Comparison of ENCODE assay signal across 8 cellular contexts in the genomic region with DNA sequence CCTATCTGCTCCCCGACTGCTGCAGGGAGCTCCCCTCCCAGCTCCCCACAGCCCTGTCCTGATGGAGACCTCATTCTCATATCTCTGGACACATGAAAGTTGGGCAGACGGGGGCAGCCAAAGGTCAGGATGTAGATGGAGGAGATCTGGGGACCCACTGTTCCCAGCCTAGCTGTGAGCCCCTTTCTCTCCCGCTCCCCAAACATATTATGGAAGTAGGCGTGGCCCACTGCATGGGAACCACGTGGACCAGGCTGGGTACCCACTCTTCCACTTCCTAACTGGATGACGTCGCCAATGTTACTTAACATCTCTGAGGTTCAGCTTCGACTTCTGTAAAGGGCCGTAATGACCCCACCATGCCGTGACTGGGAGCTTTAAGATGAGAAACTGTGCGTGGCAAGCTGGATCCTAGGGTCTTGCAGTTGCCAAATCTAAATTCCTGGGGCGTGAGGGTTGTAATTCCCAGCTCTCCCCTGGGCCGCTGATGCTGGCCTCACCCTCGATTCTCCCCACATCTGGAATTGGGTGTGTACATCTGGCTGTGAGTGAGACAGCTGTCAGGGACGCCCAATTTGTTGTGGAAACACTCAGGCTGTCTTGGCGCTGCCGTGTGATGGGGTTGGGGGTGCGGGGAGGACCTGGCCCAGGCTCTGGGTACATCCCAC. TPM values are rescaled to one million over a fixed set of nuclear protein-coding genes. Genes with fewer than 3 reads are reported as not detected.
DNase-seq lines count a peak whose midpoint lies in the region; ATAC-seq, FAIRE-seq and TF ChIP-seq lines count a peak whose summit lies in the region.

No MANE protein-coding gene starts in this region.

- peaks cover 5% of the 10 kb centered on the region for H3K4me1 Mint-ChIP-seq in activated CD4-positive, alpha-beta T cell treated with anti-CD3 and anti-CD28 coated beads, Interleukin-2, amount 10 ng/mL, durations not matched to agents 7 days and 5 days

- H3K27me3 Mint-ChIP-seq in activated CD4-positive, alpha-beta T cell treated with anti-CD3 and anti-CD28 coated beads, Interleukin-2, amount 10 ng/mL, durations not matched to agents 7 days and 5 days = peaks cover 6% of the 10 kb centered on the region

- H3K4me2 ChIP-seq in HepG2 (ENCODE audit: low read depth, low read length) = peak overlapping the region; percentile 88

- H3K4me3 ChIP-seq in ascending aorta (peak overlapping the region in 1 of 2 donors; percentile 86), HepG2 (replicated peaks in 1 of 3; ENCODE audit: insufficient read depth in 1 of 3, low read depth in 2 of 3, low read length in 3 of 3) (peak overlapping the region in 2 of 3 experiments; percentile 88 to 95; a peak in 4 of 6 replicates), tibial nerve (peak overlapping the region; percentile 73 to 98 (median 76))

- no peak for FAIRE-seq in HepG2 (lab: Jason Lieb, UNC)

- intact Hi-C loops in ascending aorta (cut with DNase I) (loop anchor here (5.0 kb wide), 1 partner anchor 179 kb away; no protein-coding TSS in a partner anchor), HepG2 (cut with micrococcal nuclease; ENCODE audit: unreplicated experiment) (no loop called here)

- H3K4me1 ChIP-seq in ascending aorta (peaks cover 0 to 20% of the 10 kb centered on the region in 2 donors), HepG2 (ENCODE audit: insufficient read depth, low read length) (peaks cover 48% of the 10 kb centered on the region), tibial nerve (peaks cover 0 to 64% (median 10%) of the 10 kb centered on the region in 4 donors)

- 76% methylated on average over 14 of the region's 18 CpGs for WGBS in HepG2 (ENCODE audit: low lambda C conversion rate)
- WGBS in tibial nerve, 2 donors = 27 to 31% methylated on average over 14 to 18 of the region's 18 CpGs

- H3K27ac ChIP-seq in ascending aorta (peak overlapping the region; percentile 8 to 10), HepG2 (ENCODE audit: extremely low read length, insufficient read depth, low read length) (peak overlapping the region; percentile 19), tibial nerve (peak overlapping the region; percentile 81 to 93 (median 88))

- H3K4me3 Mint-ChIP-seq in activated CD4-positive, alpha-beta T cell treated with anti-CD3 and anti-CD28 coated beads, Interleukin-2, amount 10 ng/mL, durations not matched to agents 7 days and 5 days = peak overlapping the region; percentile 70

- TF ChIP-seq EP300 in HepG2 (IDR thresholded peaks at IDR 0.05; ENCODE audit: low read depth in 2 of 2, low read length in 2 of 2) (no peak), HepG2 (CRISPR knock-in tag; IDR thresholded peaks at IDR 0.05; ENCODE audit: borderline replicate concordance) (no peak), tibial nerve (IDR thresholded peaks at IDR 0.05) (peak in 1 of 2 donors; percentile 57)

- TF ChIP-seq RAD21 in HepG2 (CRISPR knock-in tag; IDR thresholded peaks at IDR 0.05) = no peak

- TF ChIP-seq POLR2A in HepG2 (IDR thresholded peaks at IDR 0.05; ENCODE audit: insufficient read depth in 1 of 2, low read depth in 2 of 2, low read length in 2 of 2) = no peak
- no peak for TF ChIP-seq POLR2A in tibial nerve (IDR thresholded peaks at IDR 0.05)

- no peak overlapping the region for H3K27ac Mint-ChIP-seq in activated CD4-positive, alpha-beta T cell treated with anti-CD3 and anti-CD28 coated beads, Interleukin-2, amount 10 ng/mL, durations not matched to agents 7 days and 5 days
- no peak overlapping the region for H3K27ac Mint-ChIP-seq in activated naive CD4-positive, alpha-beta T cell treated with anti-CD3 and anti-CD28 coated beads, Interleukin-2, amount 50 U/mL, for 72 hours

- no TSS peak for BruUV-seq in HepG2 (replicated peaks; lab: Mats Ljungman, UMichigan)

- H3K36me3 ChIP-seq in ascending aorta (peaks cover 7 to 10% of the 10 kb centered on the region in 2 donors), HepG2 (replicated peaks in 1 of 2; ENCODE audit: control insufficient read depth in 1 of 2, insufficient read depth in 2 of 2, low read length in 2 of 2) (peaks cover 2 to 13% of the 10 kb centered on the region in 2 experiments; a peak in 2 of 5 replicates), tibial nerve (peaks cover 0 to 20% (median 0%) of the 10 kb centered on the region in 3 donors)

- in situ Hi-C loops in HepG2 (cut with HindIII; ENCODE audit: extremely low pct_ligation_motif_present, low pct_unique_long_range_greater_than_20kb) = loop anchor here (5.0 kb wide), 1 partner anchor 39 kb away; no protein-coding TSS in a partner anchor

- no peak for ATAC-seq in HepG2
- ATAC-seq in HG03097 (IDR thresholded peaks at IDR 0.05; ENCODE audit: low FRiP score, unreplicated experiment) = no peak
- no peak for ATAC-seq in activated naive CD4-positive, alpha-beta T cell treated with anti-CD3 and anti-CD28 coated beads, Interleukin-2, amount 50 U/mL, for 72 hours

- DNase-seq in activated CD4-positive, alpha-beta T cell treated with anti-CD3 and anti-CD28 coated beads, Interleukin-2, amount 10 ng/mL, durations not matched to agents 7 days and 5 days = no peak
- no peak for DNase-seq in activated CD4-positive, alpha-beta T cell treated with anti-CD3 and anti-CD28 coated beads for 4 hours
- DNase-seq in ascending aorta (ENCODE audit: low spot score in 2 of 2) = peak in 1 of 2 donors; percentile 74
- no peak for DNase-seq in HepG2 (ENCODE audit: low spot score)
- DNase-seq in tibial nerve (ENCODE audit: low spot score in 2 of 2) = peak; percentile 37 to 53
- DNase-seq in activated naive CD4-positive, alpha-beta T cell treated with anti-CD3 and anti-CD28 coated beads, Interleukin-2, amount 50 U/mL, for 72 hours (ENCODE audit: low spot score in 2 of 2) = no peak
- no peak for DNase-seq in NCI-H187 (lab: John Stamatoyannopoulos, UW)

- H2AFZ ChIP-seq in HepG2 (ENCODE audit: low read length) = no peak overlapping the region

- H3K9me3 ChIP-seq in ascending aorta = no peaks in the 10 kb centered on the region
- H3K9me3 ChIP-seq in HepG2 (ENCODE audit: low read length) = no peaks in the 10 kb centered on the region
- no peaks in the 10 kb centered on the region for H3K9me3 ChIP-seq in tibial nerve

- H3K27me3 ChIP-seq in ascending aorta = no peaks in the 10 kb centered on the region
- H3K27me3 ChIP-seq in HepG2 (ENCODE audit: control insufficient read depth in 1 of 2, insufficient read depth in 2 of 2, low read length in 2 of 2) = no peaks in the 10 kb centered on the region
- no peaks in the 10 kb centered on the region for H3K27me3 ChIP-seq in tibial nerve

- POLR2A ChIA-PET in activated CD4-positive, alpha-beta T cell treated with anti-CD3 and anti-CD28 coated beads, Interleukin-2, amount 10 ng/mL, durations not matched to agents 7 days and 5 days (lab: Charles Lee) = interaction anchor here (1.5 kb wide), 1 partner anchor 55 kb away, joined by 4 read pairs; the partner anchor contains the start of gene POLA2
- POLR2A ChIA-PET in HepG2 (lab: Yijun Ruan, JAX) = interaction anchor here (0.7 to 5.5 kb wide), 9 partner anchors 8 to 181 kb away, joined by 3 to 114 read pairs (median 25); partner anchors contain the start of genes DPF2 and POLA2

- no peaks in the 10 kb centered on the region for H3K9me3 Mint-ChIP-seq in activated CD4-positive, alpha-beta T cell treated with anti-CD3 and anti-CD28 coated beads, Interleukin-2, amount 10 ng/mL, durations not matched to agents 7 days and 5 days
- H3K9me3 Mint-ChIP-seq in activated naive CD4-positive, alpha-beta T cell treated with anti-CD3 and anti-CD28 coated beads, Interleukin-2, amount 50 U/mL, for 72 hours = no peaks in the 10 kb centered on the region

- TF ChIP-seq CTCF in ascending aorta (IDR thresholded peaks at IDR 0.05) = no peak
- no peak for TF ChIP-seq CTCF in HepG2 (CRISPR knock-in tag; IDR thresholded peaks at IDR 0.05)
- TF ChIP-seq CTCF in tibial nerve (IDR thresholded peaks at IDR 0.05) = no peak

- CTCF ChIA-PET in activated CD4-positive, alpha-beta T cell treated with anti-CD3 and anti-CD28 coated beads, Interleukin-2, amount 10 ng/mL, durations not matched to agents 7 days and 5 days (lab: Charles Lee) = interaction anchor here (0.5 to 7.0 kb wide), 20 partner anchors 8 to 1001 kb away, joined by 3 to 45 read pairs (median 4); partner anchors contain the start of genes DPF2, FAU, MRPL49 and POLA2
- CTCF ChIA-PET in HepG2 (lab: Yijun Ruan, JAX; ENCODE audit: low intra/inter-chr PET ratio, low total read pairs) = interaction anchor here (0.7 to 4.6 kb wide), 5 partner anchors 10 to 91 kb away, joined by 3 to 139 read pairs (median 7); no protein-coding TSS in a partner anchor

- peaks cover 33% of the 10 kb centered on the region for H3K79me2 ChIP-seq in HepG2 (ENCODE audit: insufficient read depth, low read length)

- no peaks in the 10 kb centered on the region for H3K36me3 Mint-ChIP-seq in activated CD4-positive, alpha-beta T cell treated with anti-CD3 and anti-CD28 coated beads, Interleukin-2, amount 10 ng/mL, durations not matched to agents 7 days and 5 days (ENCODE audit: low read depth)
- H3K36me3 Mint-ChIP-seq in activated naive CD4-positive, alpha-beta T cell treated with anti-CD3 and anti-CD28 coated beads, Interleukin-2, amount 50 U/mL, for 72 hours = no peaks in the 10 kb centered on the region

- H4K20me1 ChIP-seq in HepG2 (ENCODE audit: insufficient read depth, low read length) = peaks cover 20% of the 10 kb centered on the region; the same call in 1 of the 2 replicates

- H3K9ac ChIP-seq in HepG2 (ENCODE audit: insufficient read depth, low read depth, low read length) = peak overlapping the region; percentile 44

RNA-seq across cellular contexts. Expression of gene CDC42EP2, which starts 1.8 kb away (rescaled TPM):
- under 1 TPM; 0.25 to 0.67 TPM for total RNA-seq in activated CD4-positive, alpha-beta T cell treated with anti-CD3 and anti-CD28 coated beads, Interleukin-2, amount 10 ng/mL, durations not matched to agents 7 days and 5 days
- total RNA-seq in ascending aorta (20.6 TPM), HepG2 (2016; rRNA removed; fragmentation: Illumina TruSeq; extraction: Trizol) (2.5 and 7.1 TPM in 2 replicates), tibial nerve (10 to 100 TPM; 10.4 to 39.6 (median 24.9) TPM)
- total RNA-seq in HepG2 (2016; cell fraction: cytosol; rRNA removed; fragmentation: Illumina TruSeq; extraction: Trizol; ENCODE audit: low read depth) = 5.9 and 6.4 TPM in 2 replicates
- total RNA-seq in HepG2 (2016; cell fraction: insoluble cytoplasmic fraction; rRNA removed; fragmentation: Illumina TruSeq; extraction: Trizol) = 4.5 and 5.9 TPM in 2 replicates
- 10.1 and 10.2 TPM in 2 replicates for total RNA-seq in HepG2 (2016; cell fraction: membrane; rRNA removed; fragmentation: Illumina TruSeq; extraction: Trizol)
- total RNA-seq in HepG2 (2016; cell fraction: nucleus; rRNA removed; fragmentation: Illumina TruSeq; extraction: Trizol) = 4.2 and 5.2 TPM in 2 replicates
- polyA plus RNA-seq in HepG2 (2011; rRNA removed) = 2.3 and 4.2 TPM in 2 replicates
- 1.4 and 1.9 TPM in 2 replicates for polyA plus RNA-seq in HepG2 (2011; cell fraction: cytosol; rRNA removed)
- polyA plus RNA-seq in HepG2 (2011; cell fraction: nucleus; rRNA removed) = 8.3 and 9.7 TPM in 2 replicates
- polyA plus RNA-seq in HepG2 (2012) = 3.4 and 7.2 TPM in 2 replicates
- polyA plus RNA-seq in HepG2 (2016; cell fraction: cytosol; fragmentation: Illumina TruSeq; extraction: Trizol; ENCODE audit: low read depth) = 2.1 and 2.6 TPM in 2 replicates
- polyA plus RNA-seq in HepG2 (2016; cell fraction: insoluble cytoplasmic fraction; fragmentation: Illumina TruSeq; extraction: Trizol; ENCODE audit: low read depth) = 3.3 and 4.5 TPM in 2 replicates
- polyA plus RNA-seq in HepG2 (2016; cell fraction: membrane; fragmentation: Illumina TruSeq; extraction: Trizol; ENCODE audit: low read depth) = 4.0 TPM in 2 replicates
- polyA plus RNA-seq in HepG2 (2016; cell fraction: nucleus; fragmentation: Illumina TruSeq; extraction: Trizol; ENCODE audit: insufficient read depth, low read depth) = 5.6 and 6.7 TPM in 2 replicates
- polyA minus RNA-seq in HepG2 (2011; rRNA and poly(A)+ RNA removed; ENCODE audit: low replicate concordance) = 29.3 and 50.7 TPM in 2 replicates
- 3.2 and 5.1 TPM in 2 replicates for polyA minus RNA-seq in HepG2 (2011; cell fraction: cytosol; rRNA and poly(A)+ RNA removed)
- 15.8 and 18.4 TPM in 2 replicates for polyA minus RNA-seq in HepG2 (2011; cell fraction: nucleus; rRNA and poly(A)+ RNA removed)
- total RNA-seq in activated naive CD4-positive, alpha-beta T cell treated with anti-CD3 and anti-CD28 coated beads, Interleukin-2, amount 50 U/mL, for 72 hours = 1 to 10 TPM; 3.5 to 3.9 TPM

RNA-seq across cellular contexts. Expression of gene DPF2, which starts 17.2 kb away (rescaled TPM):
- total RNA-seq in activated CD4-positive, alpha-beta T cell treated with anti-CD3 and anti-CD28 coated beads, Interleukin-2, amount 10 ng/mL, durations not matched to agents 7 days and 5 days = 10 to 100 TPM; 61.1 to 75.6 TPM
- total RNA-seq in ascending aorta (70.9 TPM), HepG2 (2016; rRNA removed; fragmentation: Illumina TruSeq; extraction: Trizol) (30.4 and 31.0 TPM in 2 replicates), tibial nerve (10 to 100 TPM; 44.7 to 47.6 (median 46.2) TPM)
- total RNA-seq in HepG2 (2016; cell fraction: cytosol; rRNA removed; fragmentation: Illumina TruSeq; extraction: Trizol; ENCODE audit: low read depth) = 6.9 and 8.6 TPM in 2 replicates
- 30.2 and 32.5 TPM in 2 replicates for total RNA-seq in HepG2 (2016; cell fraction: insoluble cytoplasmic fraction; rRNA removed; fragmentation: Illumina TruSeq; extraction: Trizol)
- total RNA-seq in HepG2 (2016; cell fraction: membrane; rRNA removed; fragmentation: Illumina TruSeq; extraction: Trizol) = 14.1 and 16.7 TPM in 2 replicates
- total RNA-seq in HepG2 (2016; cell fraction: nucleus; rRNA removed; fragmentation: Illumina TruSeq; extraction: Trizol) = 22.1 and 26.8 TPM in 2 replicates
- polyA plus RNA-seq in HepG2 (2011; rRNA removed) = 20.4 and 21.0 TPM in 2 replicates
- 18.8 and 20.8 TPM in 2 replicates for polyA plus RNA-seq in HepG2 (2011; cell fraction: cytosol; rRNA removed)
- polyA plus RNA-seq in HepG2 (2011; cell fraction: nucleus; rRNA removed) = 70.3 and 70.7 TPM in 2 replicates
- 24.2 and 26.4 TPM in 2 replicates for polyA plus RNA-seq in HepG2 (2012)
- 3.8 and 3.9 TPM in 2 replicates for polyA plus RNA-seq in HepG2 (2016; cell fraction: cytosol; fragmentation: Illumina TruSeq; extraction: Trizol; ENCODE audit: low read depth)
- 40.7 and 49.0 TPM in 2 replicates for polyA plus RNA-seq in HepG2 (2016; cell fraction: insoluble cytoplasmic fraction; fragmentation: Illumina TruSeq; extraction: Trizol; ENCODE audit: low read depth)
- 9.5 and 10.0 TPM in 2 replicates for polyA plus RNA-seq in HepG2 (2016; cell fraction: membrane; fragmentation: Illumina TruSeq; extraction: Trizol; ENCODE audit: low read depth)
- polyA plus RNA-seq in HepG2 (2016; cell fraction: nucleus; fragmentation: Illumina TruSeq; extraction: Trizol; ENCODE audit: insufficient read depth, low read depth) = 56.7 and 57.4 TPM in 2 replicates
- 48.9 and 49.9 TPM in 2 replicates for polyA minus RNA-seq in HepG2 (2011; rRNA and poly(A)+ RNA removed; ENCODE audit: low replicate concordance)
- polyA minus RNA-seq in HepG2 (2011; cell fraction: cytosol; rRNA and poly(A)+ RNA removed) = 18.2 and 18.4 TPM in 2 replicates
- 31.2 and 43.3 TPM in 2 replicates for polyA minus RNA-seq in HepG2 (2011; cell fraction: nucleus; rRNA and poly(A)+ RNA removed)
- total RNA-seq in activated naive CD4-positive, alpha-beta T cell treated with anti-CD3 and anti-CD28 coated beads, Interleukin-2, amount 50 U/mL, for 72 hours = 10 to 100 TPM; 75.3 to 79.4 TPM

RNA-seq across cellular contexts. Expression of gene TIGD3, which starts 38.1 kb away (rescaled TPM):
- under 1 TPM; 0.42 to 0.79 TPM for total RNA-seq in activated CD4-positive, alpha-beta T cell treated with anti-CD3 and anti-CD28 coated beads, Interleukin-2, amount 10 ng/mL, durations not matched to agents 7 days and 5 days
- total RNA-seq in ascending aorta = not detected
- total RNA-seq in HepG2 (2016; rRNA removed; fragmentation: Illumina TruSeq; extraction: Trizol) = 4.0 and 4.9 TPM in 2 replicates
- total RNA-seq in HepG2 (2016; cell fraction: cytosol; rRNA removed; fragmentation: Illumina TruSeq; extraction: Trizol; ENCODE audit: low read depth) = 1.8 TPM in 2 replicates
- total RNA-seq in HepG2 (2016; cell fraction: insoluble cytoplasmic fraction; rRNA removed; fragmentation: Illumina TruSeq; extraction: Trizol) = 2.9 and 5.0 TPM in 2 replicates
- total RNA-seq in HepG2 (2016; cell fraction: membrane; rRNA removed; fragmentation: Illumina TruSeq; extraction: Trizol) = 4.8 and 6.2 TPM in 2 replicates
- 3.5 and 3.9 TPM in 2 replicates for total RNA-seq in HepG2 (2016; cell fraction: nucleus; rRNA removed; fragmentation: Illumina TruSeq; extraction: Trizol)
- polyA plus RNA-seq in HepG2 (2011; rRNA removed) = 0.49 and 1.0 TPM in 2 replicates
- 0.56 and 0.79 TPM in 2 replicates for polyA plus RNA-seq in HepG2 (2011; cell fraction: cytosol; rRNA removed)
- 1.9 and 2.2 TPM in 2 replicates for polyA plus RNA-seq in HepG2 (2011; cell fraction: nucleus; rRNA removed)
- polyA plus RNA-seq in HepG2 (2012) = 0.59 and 0.70 TPM in 2 replicates
- 1.0 and 1.4 TPM in 2 replicates for polyA plus RNA-seq in HepG2 (2016; cell fraction: cytosol; fragmentation: Illumina TruSeq; extraction: Trizol; ENCODE audit: low read depth)
- 2.7 and 3.5 TPM in 2 replicates for polyA plus RNA-seq in HepG2 (2016; cell fraction: insoluble cytoplasmic fraction; fragmentation: Illumina TruSeq; extraction: Trizol; ENCODE audit: low read depth)
- 2.7 and 3.4 TPM in 2 replicates for polyA plus RNA-seq in HepG2 (2016; cell fraction: membrane; fragmentation: Illumina TruSeq; extraction: Trizol; ENCODE audit: low read depth)
- 6.7 TPM in 2 replicates for polyA plus RNA-seq in HepG2 (2016; cell fraction: nucleus; fragmentation: Illumina TruSeq; extraction: Trizol; ENCODE audit: insufficient read depth, low read depth)
- 1.2 and 1.3 TPM in 2 replicates for polyA minus RNA-seq in HepG2 (2011; rRNA and poly(A)+ RNA removed; ENCODE audit: low replicate concordance)
- polyA minus RNA-seq in HepG2 (2011; cell fraction: cytosol; rRNA and poly(A)+ RNA removed) = 0.59 and 0.79 TPM in 2 replicates
- 1.1 and 1.5 TPM in 2 replicates for polyA minus RNA-seq in HepG2 (2011; cell fraction: nucleus; rRNA and poly(A)+ RNA removed)
- total RNA-seq in tibial nerve = under 1 TPM in 2 of 4 donors, not detected in 2; 0.30 to 0.59 TPM
- total RNA-seq in activated naive CD4-positive, alpha-beta T cell treated with anti-CD3 and anti-CD28 coated beads, Interleukin-2, amount 50 U/mL, for 72 hours = 1 to 10 TPM in 1 of 2 donors, under 1 TPM in 1; 0.76 to 4.0 TPM

RNA-seq across cellular contexts. Expression of gene POLA2, which starts 54.7 kb away (rescaled TPM):
- 10 to 100 TPM; 47.7 to 55.2 TPM for total RNA-seq in activated CD4-positive, alpha-beta T cell treated with anti-CD3 and anti-CD28 coated beads, Interleukin-2, amount 10 ng/mL, durations not matched to agents 7 days and 5 days
- total RNA-seq in ascending aorta (27.4 TPM), HepG2 (2016; rRNA removed; fragmentation: Illumina TruSeq; extraction: Trizol) (10.7 and 15.6 TPM in 2 replicates), tibial nerve (10 to 100 TPM in 2 of 4 donors, 1 to 10 TPM in 2; 3.5 to 13.5 (median 10.0) TPM)
- total RNA-seq in HepG2 (2016; cell fraction: cytosol; rRNA removed; fragmentation: Illumina TruSeq; extraction: Trizol; ENCODE audit: low read depth) = 2.7 and 3.5 TPM in 2 replicates
- 13.9 and 14.3 TPM in 2 replicates for total RNA-seq in HepG2 (2016; cell fraction: insoluble cytoplasmic fraction; rRNA removed; fragmentation: Illumina TruSeq; extraction: Trizol)
- total RNA-seq in HepG2 (2016; cell fraction: membrane; rRNA removed; fragmentation: Illumina TruSeq; extraction: Trizol) = 3.6 and 4.5 TPM in 2 replicates
- 17.7 and 18.6 TPM in 2 replicates for total RNA-seq in HepG2 (2016; cell fraction: nucleus; rRNA removed; fragmentation: Illumina TruSeq; extraction: Trizol)
- polyA plus RNA-seq in HepG2 (2011; rRNA removed) = 9.1 and 9.7 TPM in 2 replicates
- 6.3 and 8.1 TPM in 2 replicates for polyA plus RNA-seq in HepG2 (2011; cell fraction: cytosol; rRNA removed)
- 8.7 and 12.1 TPM in 2 replicates for polyA plus RNA-seq in HepG2 (2011; cell fraction: nucleus; rRNA removed)
- polyA plus RNA-seq in HepG2 (2012) = 3.3 and 4.8 TPM in 2 replicates
- polyA plus RNA-seq in HepG2 (2016; cell fraction: cytosol; fragmentation: Illumina TruSeq; extraction: Trizol; ENCODE audit: low read depth) = 0.57 and 0.88 TPM in 2 replicates
- 18.2 and 18.8 TPM in 2 replicates for polyA plus RNA-seq in HepG2 (2016; cell fraction: insoluble cytoplasmic fraction; fragmentation: Illumina TruSeq; extraction: Trizol; ENCODE audit: low read depth)
- polyA plus RNA-seq in HepG2 (2016; cell fraction: membrane; fragmentation: Illumina TruSeq; extraction: Trizol; ENCODE audit: low read depth) = 2.6 and 3.0 TPM in 2 replicates
- 21.9 and 25.4 TPM in 2 replicates for polyA plus RNA-seq in HepG2 (2016; cell fraction: nucleus; fragmentation: Illumina TruSeq; extraction: Trizol; ENCODE audit: insufficient read depth, low read depth)
- 19.5 and 152 TPM in 2 replicates for polyA minus RNA-seq in HepG2 (2011; rRNA and poly(A)+ RNA removed; ENCODE audit: low replicate concordance)
- polyA minus RNA-seq in HepG2 (2011; cell fraction: cytosol; rRNA and poly(A)+ RNA removed) = 3.6 and 4.1 TPM in 2 replicates
- 11.4 and 14.9 TPM in 2 replicates for polyA minus RNA-seq in HepG2 (2011; cell fraction: nucleus; rRNA and poly(A)+ RNA removed)
- total RNA-seq in activated naive CD4-positive, alpha-beta T cell treated with anti-CD3 and anti-CD28 coated beads, Interleukin-2, amount 50 U/mL, for 72 hours = 10 to 100 TPM; 66.8 to 69.9 TPM

Comparison
In these comparisons a context has a peak if more than half of its experiments do, and no peak if none do; other contexts are left out.
1. DNase-seq: peak in tibial nerve (2 of 2); none in activated CD4-positive, alpha-beta T cell treated with anti-CD3 and anti-CD28 coated beads, Interleukin-2, amount 10 ng/mL, durations not matched to agents 7 days and 5 days (single experiment), activated CD4-positive, alpha-beta T cell treated with anti-CD3 and anti-CD28 coated beads for 4 hours (0 of 2), HepG2 (single experiment), activated naive CD4-positive, alpha-beta T cell treated with anti-CD3 and anti-CD28 coated beads, Interleukin-2, amount 50 U/mL, for 72 hours (0 of 2) and NCI-H187 (0 of 2).
2. H3K27ac ChIP-seq: peak in every context shown above with its lines; median percentile 88 in tibial nerve; 19 in HepG2; 9 in ascending aorta.